16 cellular contexts compared by ENCODE assay signal in the genomic region with DNA sequence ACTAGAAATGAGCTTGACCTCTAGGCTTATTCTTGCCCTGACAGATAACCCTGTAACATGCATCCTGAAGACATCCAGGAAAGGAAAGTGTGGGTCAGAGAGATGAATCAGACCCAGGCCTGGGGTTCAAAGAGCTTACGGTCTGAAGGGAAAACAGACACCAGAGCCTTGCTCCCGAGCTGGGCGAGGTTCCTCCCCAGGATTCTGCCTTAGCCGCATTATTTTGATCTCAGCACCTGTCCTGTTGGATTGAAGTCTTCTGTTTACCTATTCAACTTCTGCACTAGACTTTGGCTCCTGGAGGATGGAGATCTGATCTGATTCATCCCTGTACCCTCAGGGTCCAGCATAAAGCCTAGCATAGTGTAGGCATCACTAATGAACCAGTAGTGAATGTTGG. TPM values are rescaled to one million over a fixed set of nuclear protein-coding genes. Genes with fewer than 3 reads are reported as not detected.
"Had no signal": no experiment of that assay in that cellular context is flagged by ENCODE, and none has a peak within 500 bp of the region (broad histone marks: within the 10 kb centered on the region; RNA-seq: fewer than 3 reads in every experiment).

No MANE protein-coding gene starts in this region.

- H3K27me3 ChIP-seq: uterus had no signal

- H3K4me3 ChIP-seq: mucosa of descending colon, uterus had no signal

- ATAC-seq: activated CD4-positive, alpha-beta T cell treated with anti-CD3 and anti-CD28 coated beads for 36 hours; mucosa of descending colon; naive thymus-derived CD8-positive, alpha-beta T cell; SK-N-SH treated with all-trans-retinoic acid at 6 μM for 48 hours; stimulated activated naive B cell treated with anti-CD40 and anti-IgM and Interleukin-4, amounts not matched to agents 10 μg/mL and 1 μg/mL and 100 μg/mL, for 72 hours had no signal

- DNase-seq: activated CD4-positive, alpha-beta memory T cell treated with anti-CD3 and anti-CD28 coated beads, Interleukin-2, amount 10 ng/mL, durations not matched to agents 7 days and 5 days; activated CD4-positive, alpha-beta T cell treated with anti-CD3 and anti-CD28 coated beads for 36 hours; activated naive CD4-positive, alpha-beta T cell treated with anti-CD3 and anti-CD28 coated beads, Interleukin-2, amount 10 ng/mL, durations not matched to agents 7 days and 5 days; activated T-cell treated with anti-CD3 and anti-CD28 coated beads, Interleukin-2, amount 50 U/mL, for 24 hours; erythroblast; mucosa of descending colon; naive thymus-derived CD8-positive, alpha-beta T cell; stimulated activated CD4-positive, alpha-beta T cell treated with anti-CD3 and anti-CD28 coated beads, Interleukin-2, amount 100 ng/mL, for 48 hours; stimulated activated naive B cell treated with anti-CD40 and anti-IgM and Interleukin-4, amounts not matched to agents 10 μg/mL and 1 μg/mL and 100 μg/mL, for 72 hours; substantia nigra; uterus had no signal

- H3K9me3 ChIP-seq: mucosa of descending colon, neutrophil, uterus had no signal

- H3K36me3 ChIP-seq: neutrophil, uterus had no signal

- H3K27ac ChIP-seq: neutrophil, uterus had no signal

RNA-seq across cellular contexts. Expression of a gene that starts 1.9 kb away (rescaled TPM):
- total RNA-seq: activated CD4-positive, alpha-beta memory T cell treated with anti-CD3 and anti-CD28 coated beads, Interleukin-2, amount 10 ng/mL, durations not matched to agents 7 days and 5 days; activated CD4-positive, alpha-beta T cell treated with anti-CD3 and anti-CD28 coated beads for 36 hours; astrocyte; cardiac septum; kidney epithelial cell; naive thymus-derived CD8-positive, alpha-beta T cell had no signal
- polyA plus RNA-seq: naive thymus-derived CD8-positive, alpha-beta T cell had no signal
